In genomic region chr2:94857367-94858162, GRCh38 we compare ENCODE assay signal across 12 cellular contexts. TPM values are rescaled to one million over a fixed set of nuclear protein-coding genes. Genes with fewer than 3 reads are reported as not detected.
A peak's percentile ranks its signal among the peaks of the same experiment; 100 is the strongest.
DNase-seq lines count a peak whose midpoint lies in the region; ATAC-seq, FAIRE-seq and TF ChIP-seq lines count a peak whose summit lies in the region.
"Not testable (repeated sequence)": the region's sequence is repeated elsewhere in the genome, so short reads cannot be mapped to it uniquely, and the experiment has no call there.
"Had no signal": no experiment of that assay in that cellular context is flagged by ENCODE, and none has a peak within 500 bp of the region (broad histone marks: within the 10 kb centered on the region; RNA-seq: fewer than 3 reads in every experiment).

No MANE protein-coding gene starts in this region.

- not testable (repeated sequence) for H3K36me3 ChIP-seq in HUES6 (ENCODE audit: control insufficient read depth, insufficient read depth, low read length); bronchial epithelial cell (ENCODE audit: control insufficient read depth, insufficient read depth, low read length); mesendoderm (ENCODE audit: control insufficient read depth, insufficient read depth, low read length)

- H3K9me3 ChIP-seq in HUES6 (ENCODE audit: control insufficient read depth, insufficient read depth, low read depth, low read length), result not testable (repeated sequence)

- CTCF ChIA-PET in activated CD4-positive, alpha-beta memory T cell treated with anti-CD3 and anti-CD28 coated beads, Interleukin-2, amount 10 ng/mL, durations not matched to agents 7 days and 5 days (lab: Charles Lee), result not testable (repeated sequence)

- DNase-seq in COLO668 (lab: John Stamatoyannopoulos, UW; ENCODE audit: unreplicated experiment) (peak; percentile 41), NCI-H748 treated with DMSO at 0.1 percent for 48 hours (lab: John Stamatoyannopoulos, UW) (peak; percentile 11), bronchial epithelial cell (ENCODE audit: low read depth) (peak; percentile 14), left ventricle myocardium superior (peak; percentile 26), mesendoderm (peak; percentile 67)
- not testable (repeated sequence) for DNase-seq in activated CD4-positive, alpha-beta memory T cell treated with anti-CD3 and anti-CD28 coated beads, Interleukin-2, amount 10 ng/mL, durations not matched to agents 7 days and 5 days
- DNase-seq in stimulated activated CD4-positive, alpha-beta T cell treated with anti-CD3 and anti-CD28 coated beads, Interleukin-15, amount 100 ng/mL, for 24 hours, result peak; percentile 46

- FAIRE-seq in bronchial epithelial cell (lab: Jason Lieb, UNC), result not testable (repeated sequence)

- TF ChIP-seq CTCF in bronchial epithelial cell (IDR thresholded peaks at IDR 0.05; ENCODE audit: insufficient read depth, low read length, severe bottlenecking), result peak; percentile 27

- H3K79me2 ChIP-seq in mesendoderm (ENCODE audit: control insufficient read depth, insufficient read depth, low read length), result not testable (repeated sequence)

- not testable (repeated sequence) for H3K4ac ChIP-seq in mesendoderm (ENCODE audit: low read depth, low read length)

- H4K8ac ChIP-seq in mesendoderm (ENCODE audit: low read depth, low read length), result not testable (repeated sequence)

- not testable (repeated sequence) for H3K4me1 Mint-ChIP-seq in activated CD4-positive, alpha-beta memory T cell treated with anti-CD3 and anti-CD28 coated beads, Interleukin-2, amount 10 ng/mL, durations not matched to agents 7 days and 5 days

- not testable (repeated sequence) for H3K79me1 ChIP-seq in mesendoderm (ENCODE audit: low read length)

- H3K18ac ChIP-seq in mesendoderm (ENCODE audit: low read length), result not testable (repeated sequence)

- peak overlapping the region; percentile 46 for H3K4me3 Mint-ChIP-seq in activated CD4-positive, alpha-beta memory T cell treated with anti-CD3 and anti-CD28 coated beads, Interleukin-2, amount 10 ng/mL, durations not matched to agents 7 days and 5 days

- H3K27ac Mint-ChIP-seq in activated CD4-positive, alpha-beta memory T cell treated with anti-CD3 and anti-CD28 coated beads, Interleukin-2, amount 10 ng/mL, durations not matched to agents 7 days and 5 days, result not testable (repeated sequence)

- H3K4me2 ChIP-seq in mesendoderm (ENCODE audit: low read length), result not testable (repeated sequence)

- H3K9ac ChIP-seq in HUES6 (ENCODE audit: low read length); mesendoderm (ENCODE audit: low read length): not testable (repeated sequence)

- no CpG with 5 or more reads among the region's 58 CpGs for WGBS in mesendoderm (ENCODE audit: extremely low coverage, insufficient coverage, low lambda C conversion rate)

- H3K4me1 ChIP-seq in HUES6 (ENCODE audit: control insufficient read depth, insufficient read depth, low read length); mesendoderm (ENCODE audit: control insufficient read depth, low read depth, low read length): not testable (repeated sequence)

- intact Hi-C loops in left ventricle myocardium superior (cut with micrococcal nuclease), result not testable (repeated sequence)

- H3K27me3 ChIP-seq in HUES6 (ENCODE audit: control insufficient read depth, insufficient read depth, low read length), result peaks cover 63% of the 10 kb centered on the region
- H3K27me3 ChIP-seq in bronchial epithelial cell (ENCODE audit: control insufficient read depth, insufficient read depth, low read length); mesendoderm (ENCODE audit: insufficient read depth, low read length, poor library complexity): not testable (repeated sequence)

- POLR2A ChIA-PET in activated CD4-positive, alpha-beta memory T cell treated with anti-CD3 and anti-CD28 coated beads, Interleukin-2, amount 10 ng/mL, durations not matched to agents 7 days and 5 days (lab: Charles Lee), result not testable (repeated sequence)

- not testable (repeated sequence) for H4K5ac ChIP-seq in mesendoderm (ENCODE audit: low read length)

- H2BK5ac ChIP-seq in mesendoderm (ENCODE audit: low read length), result not testable (repeated sequence)

- not testable (repeated sequence) for H2BK15ac ChIP-seq in mesendoderm (replicated peaks; ENCODE audit: low read depth)

- peaks cover 38% of the 10 kb centered on the region for H3K27me3 Mint-ChIP-seq in activated CD4-positive, alpha-beta memory T cell treated with anti-CD3 and anti-CD28 coated beads, Interleukin-2, amount 10 ng/mL, durations not matched to agents 7 days and 5 days

- H3K9me3 Mint-ChIP-seq in activated CD4-positive, alpha-beta memory T cell treated with anti-CD3 and anti-CD28 coated beads, Interleukin-2, amount 10 ng/mL, durations not matched to agents 7 days and 5 days, result not testable (repeated sequence)

- H3K36me3 Mint-ChIP-seq in activated CD4-positive, alpha-beta memory T cell treated with anti-CD3 and anti-CD28 coated beads, Interleukin-2, amount 10 ng/mL, durations not matched to agents 7 days and 5 days (ENCODE audit: low read depth), result not testable (repeated sequence)

- H3K56ac ChIP-seq in mesendoderm (ENCODE audit: low read length), result not testable (repeated sequence)

- H2AK5ac ChIP-seq in mesendoderm (ENCODE audit: low read length), result not testable (repeated sequence)

- not testable (repeated sequence) for ATAC-seq in left ventricle myocardium superior

- H3K23ac ChIP-seq in mesendoderm (ENCODE audit: low read length), result not testable (repeated sequence)

- not testable (repeated sequence) for H3K27ac ChIP-seq in HUES6 (ENCODE audit: low read depth, low read length); mesendoderm (ENCODE audit: low read depth, low read length)

- peak overlapping the region; percentile 47 for H3K4me3 ChIP-seq in HUES6 (ENCODE audit: low read depth, low read length)
- not testable (repeated sequence) for H3K4me3 ChIP-seq in bronchial epithelial cell (ENCODE audit: low read depth, low read length); mesendoderm (ENCODE audit: low read length)

- H2BK120ac ChIP-seq in mesendoderm (ENCODE audit: low read depth, low read length), result not testable (repeated sequence)

RNA-seq across cellular contexts. Expression of gene TEKT4, which starts 13.7 kb away (rescaled TPM):
- not detected for total RNA-seq in activated CD4-positive, alpha-beta memory T cell treated with anti-CD3 and anti-CD28 coated beads, Interleukin-2, amount 10 ng/mL, durations not matched to agents 7 days and 5 days
- total RNA-seq in bronchial epithelial cell (not detected in 2 replicates), left ventricle myocardium superior (not detected)
- not detected for polyA plus RNA-seq in mesendoderm (2013, experiment 1 of 2)
- polyA plus RNA-seq in mesendoderm (2013, experiment 2 of 2), result 0.04 TPM
- total RNA-seq: CD8-positive, alpha-beta T cell; colonic mucosa; NCI-H460; transverse colon had no signal
